14 cellular contexts compared by ENCODE assay signal in genomic region chr4:5887011-5887360, GRCh38. TPM values are rescaled to one million over a fixed set of nuclear protein-coding genes. Genes with fewer than 3 reads are reported as not detected.
DNase-seq lines count a peak whose midpoint lies in the region; ATAC-seq, FAIRE-seq and TF ChIP-seq lines count a peak whose summit lies in the region.
"Had no signal": no experiment of that assay in that cellular context is flagged by ENCODE, and none has a peak within 500 bp of the region (broad histone marks: within the 10 kb centered on the region; RNA-seq: fewer than 3 reads in every experiment).

No MANE protein-coding gene starts in this region.

- H3K4me2 ChIP-seq in GM23248 (ENCODE audit: unreplicated experiment), result no peak overlapping the region

- peaks cover 6% of the 10 kb centered on the region for H3K36me3 Mint-ChIP-seq in T-helper 17 cell (ENCODE audit: low read depth)
- H3K36me3 Mint-ChIP-seq in progenitor cell of endocrine pancreas (ENCODE audit: insufficient read depth), result no peaks in the 10 kb centered on the region
- H3K36me3 Mint-ChIP-seq: activated naive CD8-positive, alpha-beta T cell had no signal

- H3K4me1 ChIP-seq in GM23248 (ENCODE audit: insufficient read depth) (no peaks in the 10 kb centered on the region), iPS-15b (ENCODE audit: control insufficient read depth, insufficient read depth, low read length) (peaks cover 24% of the 10 kb centered on the region)

- no peak for FAIRE-seq in GM12891 (lab: Jason Lieb, UNC)
- FAIRE-seq: RCC 7860 had no signal

- H3K4me1 Mint-ChIP-seq in T-helper 17 cell (peaks cover 8% of the 10 kb centered on the region), progenitor cell of endocrine pancreas (ENCODE audit: low read depth) (peaks cover 5% of the 10 kb centered on the region)

- no peaks in the 10 kb centered on the region for H3K79me2 ChIP-seq in GM23248 (ENCODE audit: insufficient read depth)

- H3K4me3 ChIP-seq in GM23248, result no peak overlapping the region
- peak overlapping the region; percentile 79 for H3K4me3 ChIP-seq in iPS-15b (ENCODE audit: low read depth, low read length)

- no peaks in the 10 kb centered on the region for H4K20me1 ChIP-seq in GM23248 (ENCODE audit: insufficient read depth)

- H3K9ac ChIP-seq in GM23248, result no peak overlapping the region
- peak overlapping the region; percentile 81 for H3K9ac ChIP-seq in iPS-15b (ENCODE audit: low read depth, low read length)

- no peak overlapping the region for H3K27ac ChIP-seq in GM23248
- H3K27ac ChIP-seq: gastrocnemius medialis had no signal

- in situ Hi-C loops in GM23248 (cut with MboI), result no loop called here

- peak overlapping the region; percentile 19 for H3K4me3 Mint-ChIP-seq in T-helper 17 cell
- peak overlapping the region; percentile 72 for H3K4me3 Mint-ChIP-seq in progenitor cell of endocrine pancreas (ENCODE audit: low read depth)
- H3K4me3 Mint-ChIP-seq: activated CD8-positive, alpha-beta memory T cell treated with anti-CD3 and anti-CD28 coated beads, Interleukin-2, amount 10 ng/mL, durations not matched to agents 7 days and 5 days; activated naive CD8-positive, alpha-beta T cell; dendritic cell treated with granulocyte-macrophage colony-stimulating factor and Interleukin-4, amounts not matched to agents 40 ng/mL and 50 ng/mL, for 4 days had no signal

- 38 to 40% methylated on average over 8 of the region's 8 CpGs for WGBS in GM23248 (ENCODE audit: low coverage in 1 of 2, low lambda C conversion rate in 2 of 2, missing lambda C conversion rate in 2 of 2), 2 experiments

- H3K27me3 ChIP-seq in GM23248 (replicated peaks; ENCODE audit: insufficient read depth) (peaks cover 48% of the 10 kb centered on the region), iPS-15b (ENCODE audit: control insufficient read depth, insufficient read depth, low read length) (peaks cover 29% of the 10 kb centered on the region)

- DNase-seq in GM23248, result peak; percentile 4
- no peak for DNase-seq in T-helper 17 cell
- no peak for DNase-seq in progenitor cell of endocrine pancreas (ENCODE audit: low spot score, unreplicated experiment)
- no peak for DNase-seq in mucosa of gallbladder (ENCODE audit: low spot score)
- no peak for DNase-seq in DMS114 treated with DMSO at 0.1 percent for 48 hours (lab: John Stamatoyannopoulos, UW; ENCODE audit: unreplicated experiment)
- no peak for DNase-seq in DMS79 treated with DMSO at 0.1 percent for 48 hours (lab: John Stamatoyannopoulos, UW)
- no peak for DNase-seq in GM12891 (ENCODE audit: insufficient read length, low spot score)
- DNase-seq: activated CD8-positive, alpha-beta memory T cell treated with anti-CD3 and anti-CD28 coated beads, Interleukin-2, amount 10 ng/mL, durations not matched to agents 7 days and 5 days; gastrocnemius medialis had no signal

- H3K36me3 ChIP-seq in GM23248 (ENCODE audit: low read depth) (no peaks in the 10 kb centered on the region), iPS-15b (ENCODE audit: control insufficient read depth, insufficient read depth, low read length) (no peaks in the 10 kb centered on the region)
- H3K36me3 ChIP-seq: gastrocnemius medialis had no signal

- no peak for ATAC-seq in T-helper 17 cell
- ATAC-seq: activated CD8-positive, alpha-beta memory T cell treated with anti-CD3 and anti-CD28 coated beads, Interleukin-2, amount 10 ng/mL, durations not matched to agents 7 days and 5 days; gastrocnemius medialis had no signal

- no peaks in the 10 kb centered on the region for H3F3A ChIP-seq in GM23248 (ENCODE audit: insufficient read depth)

- H3K9me3 ChIP-seq in GM23248 (ENCODE audit: low read depth) (no peaks in the 10 kb centered on the region), T-helper 17 cell (ENCODE audit: control insufficient read depth, low read length, poor library complexity, severe bottlenecking) (peaks cover 4% of the 10 kb centered on the region), iPS-15b (ENCODE audit: control insufficient read depth, insufficient read depth, low read length) (no peaks in the 10 kb centered on the region)
- H3K9me3 ChIP-seq: gastrocnemius medialis had no signal

- H3K9me2 ChIP-seq in GM23248 (ENCODE audit: insufficient read depth), result no peaks in the 10 kb centered on the region

- no peak for TF ChIP-seq CTCF in progenitor cell of endocrine pancreas (IDR thresholded peaks at IDR 0.05; ENCODE audit: unreplicated experiment)

- H3K27me3 Mint-ChIP-seq in T-helper 17 cell, result peaks cover 60% of the 10 kb centered on the region
- H3K27me3 Mint-ChIP-seq in progenitor cell of endocrine pancreas, result peaks cover 78% of the 10 kb centered on the region

- H3K9me3 Mint-ChIP-seq in progenitor cell of endocrine pancreas (ENCODE audit: low read depth), result no peaks in the 10 kb centered on the region
- H3K9me3 Mint-ChIP-seq: dendritic cell treated with granulocyte-macrophage colony-stimulating factor and Interleukin-4, amounts not matched to agents 40 ng/mL and 50 ng/mL, for 4 days had no signal

- no peak overlapping the region for H2AFZ ChIP-seq in GM23248

- H3K27ac Mint-ChIP-seq in T-helper 17 cell, result no peak overlapping the region
- peak overlapping the region; percentile 33 for H3K27ac Mint-ChIP-seq in progenitor cell of endocrine pancreas
- H3K27ac Mint-ChIP-seq: activated CD8-positive, alpha-beta memory T cell treated with anti-CD3 and anti-CD28 coated beads, Interleukin-2, amount 10 ng/mL, durations not matched to agents 7 days and 5 days; activated naive CD8-positive, alpha-beta T cell; dendritic cell treated with granulocyte-macrophage colony-stimulating factor and Interleukin-4, amounts not matched to agents 40 ng/mL and 50 ng/mL, for 4 days had no signal

- no peak for TF ChIP-seq POLR2A in GM12891 (IDR thresholded peaks at IDR 0.05; ENCODE audit: low read depth, low read length)

TF ChIP-seq in GM12891, 5 proteins besides CTCF, POLR2A, EP300 and RAD21:
- TF ChIP-seq POLR2AphosphoS5 (IDR thresholded peaks at IDR 0.05; ENCODE audit: low read depth, low read length), result no peak
- TF ChIP-seq PAX5 (IDR thresholded peaks at IDR 0.05; ENCODE audit: insufficient read depth, low read length, severe bottlenecking), result no peak
- TF ChIP-seq POU2F2 (IDR thresholded peaks at IDR 0.05; ENCODE audit: low read depth, low read length), result no peak
- no peak for TF ChIP-seq TAF1 (IDR thresholded peaks at IDR 0.05; ENCODE audit: low read depth, low read length)
- TF ChIP-seq SPI1 (IDR thresholded peaks at IDR 0.05; ENCODE audit: low read depth, low read length), result no peak
TF ChIP-seq in GM12891: peak in this region for 0.

RNA-seq across cellular contexts. Expression of gene CRMP1, which starts 5.9 kb away (rescaled TPM):
- total RNA-seq in GM23248 (2014; rRNA removed; shearing (Covaris generic)), result not detected in 2 replicates
- 1.3 and 1.6 TPM in 2 replicates for polyA plus RNA-seq in GM23248 (2016; fragmentation: Nextera tagmentation; extraction: Ambion mirVana)
- not detected for total RNA-seq in T-helper 17 cell
- 17.6 and 18.2 TPM in 2 replicates for total RNA-seq in progenitor cell of endocrine pancreas
- total RNA-seq in mucosa of gallbladder, result 1.4 TPM
- polyA plus RNA-seq in GM12891 (2012; ENCODE audit: low read depth, missing spikeins), result 3.1 TPM
- total RNA-seq: mononuclear cell had no signal
